Comparison of ENCODE assay signal across 1 cellular context in genomic region chr22:30238661-30239420, GRCh38.
TF ChIP-seq lines count a peak whose summit lies in the region.

No MANE protein-coding gene starts in this region.

TF ChIP-seq in SK-N-SH, 30 proteins besides CTCF, POLR2A, EP300 and RAD21 (continued from another document):
- TF ChIP-seq IRF3 (IDR thresholded peaks at IDR 0.05; ENCODE audit: low read depth, low read length) (no peak), MEF2A (IDR thresholded peaks at IDR 0.05; ENCODE audit: borderline replicate concordance, low read depth) (no peak), SIN3A (IDR thresholded peaks at IDR 0.05; ENCODE audit: borderline replicate concordance, low read depth, low read length) (no peak), CHD2 (IDR thresholded peaks at IDR 0.05; ENCODE audit: low read length, partially characterized antibody) (no peak), RCOR1 (IDR thresholded peaks at IDR 0.05; ENCODE audit: low read length) (no peak), POLR2AphosphoS5 (IDR thresholded peaks at IDR 0.05; ENCODE audit: low read depth, low read length) (no peak)
